1 cellular context compared by ENCODE assay signal in genomic region chr17:28396635-28397239, GRCh38.
A peak's percentile ranks its signal among the peaks of the same experiment; 100 is the strongest.
TF ChIP-seq lines count a peak whose summit lies in the region.

No MANE protein-coding gene starts in this region.

TF ChIP-seq in HepG2, 621 proteins besides CTCF, POLR2A, EP300 and RAD21:
- TF ChIP-seq POLR2AphosphoS5 (IDR thresholded peaks at IDR 0.05; ENCODE audit: low read depth, low read length): 0 out of 2 replicates have a peak, but pooled peaks have one; percentile 27
- no peak for TF ChIP-seq GABPA (IDR thresholded peaks at IDR 0.05; ENCODE audit: low read depth, low read length)
- no peak for TF ChIP-seq GABPA (CRISPR knock-in tag; IDR thresholded peaks at IDR 0.05; ENCODE audit: low read depth)
- peak; percentile 84 for TF ChIP-seq AGO2 (optimal IDR thresholded peaks at IDR 0.05; ENCODE audit: low read depth, low read length)
TF ChIP-seq in HepG2: peak in this region for 2.
